8 cellular contexts compared by ENCODE assay signal in the genomic region with DNA sequence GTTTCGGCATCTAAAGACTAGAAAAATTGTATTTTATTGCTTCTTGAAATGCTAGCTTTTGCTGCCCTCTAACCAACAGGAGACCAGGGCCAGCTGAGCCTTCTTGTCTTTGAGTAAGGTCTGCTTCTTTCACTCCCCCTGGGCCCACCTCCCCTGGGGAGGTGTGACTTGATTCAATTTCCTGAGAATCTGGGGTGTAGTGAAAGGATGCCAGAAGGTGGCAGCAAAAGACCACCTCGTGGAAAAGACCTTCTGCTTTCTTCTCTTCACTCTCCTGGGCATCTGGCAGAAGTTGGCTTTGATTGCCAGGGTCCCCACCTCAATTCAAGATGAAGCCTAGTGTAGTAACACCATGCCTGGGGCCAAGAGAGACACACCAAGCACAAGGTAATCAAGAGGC.
DNase-seq lines count a peak whose midpoint lies in the region; ATAC-seq and TF ChIP-seq lines count a peak whose summit lies in the region.

No MANE protein-coding gene starts in this region.

- peak; percentile 15 for DNase-seq in G401 (ENCODE audit: low spot score)
- peak; percentile 49 for DNase-seq in NB4 (ENCODE audit: low read depth)
- peak; percentile 0 to 3 (median 2) for DNase-seq in effector memory CD8-positive, alpha-beta T cell
- DNase-seq in mesenchymal stem cell: peak; percentile 61
- peak; percentile 30 to 66 for DNase-seq in tibial artery
- no peak for DNase-seq in NCI-H1048 (lab: John Stamatoyannopoulos, UW)

- no peak overlapping the region for H3K27ac ChIP-seq in VCaP
- no peak overlapping the region for H3K27ac ChIP-seq in mesenchymal stem cell (ENCODE audit: low read length, poor library complexity, severe bottlenecking)
- no peak overlapping the region for H3K27ac ChIP-seq in tibial artery

- H3K36me3 Mint-ChIP-seq in effector memory CD8-positive, alpha-beta T cell (ENCODE audit: insufficient read depth): no peaks in the 10 kb centered on the region

- H3K27me3 Mint-ChIP-seq in effector memory CD8-positive, alpha-beta T cell: peaks cover 0 to 2% of the 10 kb centered on the region in 2 donors

- in situ Hi-C loops in G401 (cut with HindIII; ENCODE audit: low sequenced_read_pairs): no loop called here

- peaks cover 0 to 18% of the 10 kb centered on the region in 2 experiments for H3K27me3 ChIP-seq in mesenchymal stem cell (ENCODE audit: control insufficient read depth in 1 of 2, insufficient read depth in 1 of 2, low read length in 2 of 2)
- no peaks in the 10 kb centered on the region for H3K27me3 ChIP-seq in tibial artery

- no peak overlapping the region for H4K91ac ChIP-seq in mesenchymal stem cell (ENCODE audit: low read length)

- no peak for ATAC-seq in effector memory CD8-positive, alpha-beta T cell (replicated peaks)
- ATAC-seq in HG02610 (IDR thresholded peaks at IDR 0.05; ENCODE audit: unreplicated experiment): no peak

- no peak overlapping the region for H3K14ac ChIP-seq in mesenchymal stem cell (ENCODE audit: low read length in 2 of 2)

- H3K4me1 ChIP-seq in mesenchymal stem cell (ENCODE audit: control insufficient read depth, insufficient read depth, low read depth, low read length): no peaks in the 10 kb centered on the region
- no peaks in the 10 kb centered on the region for H3K4me1 ChIP-seq in tibial artery

- no peak overlapping the region for H2BK5ac ChIP-seq in mesenchymal stem cell (ENCODE audit: low read depth, low read length, poor library complexity, severe bottlenecking)

- no peak for TF ChIP-seq POLR2A in NB4 (IDR thresholded peaks at IDR 0.05; ENCODE audit: extremely low read depth, insufficient read length)

- H3K27ac Mint-ChIP-seq in effector memory CD8-positive, alpha-beta T cell: no peak overlapping the region

- H3K18ac ChIP-seq in mesenchymal stem cell (ENCODE audit: low read depth in 1 of 2, low read length in 2 of 2): no peak overlapping the region

- no peak overlapping the region for H3K9ac ChIP-seq in mesenchymal stem cell (ENCODE audit: low read length)

- no peak overlapping the region for H2BK12ac ChIP-seq in mesenchymal stem cell (ENCODE audit: low read length in 2 of 2)

- H3K36me3 ChIP-seq in mesenchymal stem cell (ENCODE audit: control insufficient read depth in 1 of 2, insufficient read depth in 2 of 2, low read depth in 1 of 2, low read length in 2 of 2) (no peaks in the 10 kb centered on the region), tibial artery (no peaks in the 10 kb centered on the region)

- H3K4me3 ChIP-seq in NB4 (ENCODE audit: low read depth, low read length) (no peak overlapping the region), mesenchymal stem cell (ENCODE audit: insufficient read depth in 1 of 2, low read depth in 1 of 2, low read length in 2 of 2) (no peak overlapping the region), tibial artery (no peak overlapping the region)

- no peak overlapping the region for H2BK120ac ChIP-seq in mesenchymal stem cell (ENCODE audit: low read depth, low read length)

- intact Hi-C loops in tibial artery (cut with DNase I; ENCODE audit: low total_unique reads): loop anchor here (1.0 to 10.0 kb wide), 2 partner anchors 191 to 1765 kb away; no protein-coding TSS in a partner anchor

- H3K4me1 Mint-ChIP-seq in effector memory CD8-positive, alpha-beta T cell (ENCODE audit: low read depth in 2 of 2): no peaks in the 10 kb centered on the region

- no peak overlapping the region for H2BK15ac ChIP-seq in mesenchymal stem cell (ENCODE audit: low read depth, poor library complexity, severe bottlenecking)

- H3K4me3 Mint-ChIP-seq in effector memory CD8-positive, alpha-beta T cell: no peak overlapping the region

- TF ChIP-seq CTCF in NB4 (IDR thresholded peaks at IDR 0.05; ENCODE audit: low read depth, low read length) (peak; percentile 37), VCaP (conservative IDR thresholded peaks at IDR 0.05) (peak; percentile 72), tibial artery (IDR thresholded peaks at IDR 0.05) (peak; percentile 53 to 66)

- H3K23ac ChIP-seq in mesenchymal stem cell (ENCODE audit: low read length in 2 of 2): no peak overlapping the region

- H3K9me3 ChIP-seq in mesenchymal stem cell (ENCODE audit: control insufficient read depth, low read length) (no peaks in the 10 kb centered on the region), tibial artery (no peaks in the 10 kb centered on the region)

- WGBS in mesenchymal stem cell: 0% methylated on average over 1 of the region's 2 CpGs

- no peaks in the 10 kb centered on the region for H3K79me1 ChIP-seq in mesenchymal stem cell (replicated peaks; ENCODE audit: low read length, poor library complexity, severe bottlenecking)

- H4K8ac ChIP-seq in mesenchymal stem cell (ENCODE audit: low read length): no peak overlapping the region

- no peak overlapping the region for H3K4me2 ChIP-seq in mesenchymal stem cell (ENCODE audit: low read length, poor library complexity, severe bottlenecking)

- no peak overlapping the region for H2AK5ac ChIP-seq in mesenchymal stem cell (ENCODE audit: low read length, severe bottlenecking)

- no peak overlapping the region for H3K4ac ChIP-seq in mesenchymal stem cell (ENCODE audit: low read depth in 1 of 2, low read length in 2 of 2)

- no peaks in the 10 kb centered on the region for H3K9me3 Mint-ChIP-seq in effector memory CD8-positive, alpha-beta T cell

- no peak overlapping the region for H2AFZ ChIP-seq in mesenchymal stem cell (ENCODE audit: low read depth, low read length)
